In genomic region chr4:41369680-41370079, GRCh38 we compare ENCODE assay signal across 14 cellular contexts.
A peak's percentile ranks its signal among the peaks of the same experiment; 100 is the strongest.
DNase-seq lines count a peak whose midpoint lies in the region; ATAC-seq, FAIRE-seq and TF ChIP-seq lines count a peak whose summit lies in the region.
"Had no signal": no experiment of that assay in that cellular context is flagged by ENCODE, and none has a peak within 500 bp of the region (broad histone marks: within the 10 kb centered on the region; RNA-seq: fewer than 3 reads in every experiment).

No MANE protein-coding gene starts in this region.

- intact Hi-C loops in CD14-positive monocyte (cut with micrococcal nuclease) = no loop called here

- H3K4me3 ChIP-seq in SK-N-SH (ENCODE audit: low read depth in 2 of 2, low read length in 1 of 2) (no peak overlapping the region), epithelial cell of proximal tubule (ENCODE audit: low read depth, low read length) (no peak overlapping the region)
- H3K4me3 ChIP-seq: ovary, SJSA1, vagina had no signal

- no peaks in the 10 kb centered on the region for H3F3A ChIP-seq in SK-N-SH (replicated peaks; ENCODE audit: insufficient read depth)

- no peak overlapping the region for H3K4me3 Mint-ChIP-seq in CD14-positive monocyte
- H3K4me3 Mint-ChIP-seq: H9 had no signal

- no peak overlapping the region for H3K9ac ChIP-seq in SK-N-SH

- TF ChIP-seq CTCF in SK-N-SH (IDR thresholded peaks at IDR 0.05) (no peak), epithelial cell of proximal tubule (conservative IDR thresholded peaks at IDR 0.05; ENCODE audit: low read depth, low read length) (no peak), CD14-positive monocyte (IDR thresholded peaks at IDR 0.05) (no peak)

- peaks cover 0 to 5% (median 2%) of the 10 kb centered on the region in 7 donors for H3K9me3 Mint-ChIP-seq in CD14-positive monocyte
- H3K9me3 Mint-ChIP-seq: H9 had no signal

- no peaks in the 10 kb centered on the region for H3K36me3 Mint-ChIP-seq in CD14-positive monocyte

- H3K36me3 ChIP-seq in SK-N-SH (replicated peaks in 1 of 2; ENCODE audit: control insufficient read depth in 1 of 2, insufficient read depth in 2 of 2, low read length in 1 of 2) = no peaks in the 10 kb centered on the region
- H3K36me3 ChIP-seq: ovary, SJSA1, vagina had no signal

- FAIRE-seq in H54 (lab: Jason Lieb, UNC) = no peak

- WGBS in SK-N-SH (ENCODE audit: low lambda C conversion rate) = 56% methylated on average over 4 of the region's 4 CpGs

- POLR2A ChIA-PET in SK-N-SH (lab: Yijun Ruan, JAX) = no interaction called here

- H4K20me1 ChIP-seq in SK-N-SH (ENCODE audit: insufficient read depth) = no peaks in the 10 kb centered on the region

- TF ChIP-seq POLR2A in H54 (IDR thresholded peaks at IDR 0.05; ENCODE audit: low read depth, low read length) = no peak

- DNase-seq in SK-N-SH (no peak), epithelial cell of proximal tubule (ENCODE audit: low read depth) (peak; percentile 89), medulla oblongata (ENCODE audit: extremely low spot score) (peak; percentile 79), ureter (ENCODE audit: low spot score) (peak; percentile 49), RKO (ENCODE audit: low spot score) (no peak), CD14-positive monocyte (ENCODE audit: low spot score) (no peak), H54 (ENCODE audit: insufficient read length, low spot score) (no peak)
- DNase-seq: effector memory CD4-positive, alpha-beta T cell; H9; KG1; ovary had no signal

- peaks cover 0 to 12% of the 10 kb centered on the region in 2 experiments; a peak in 1 of 4 replicates for H3K4me1 ChIP-seq in SK-N-SH (ENCODE audit: control insufficient read depth in 1 of 2, insufficient read depth in 2 of 2, low read depth in 1 of 2, low read length in 1 of 2)
- H3K4me1 ChIP-seq: SJSA1, vagina had no signal

- H3K27me3 Mint-ChIP-seq in CD14-positive monocyte (ENCODE audit: low read depth in 3 of 3) = peaks cover 11 to 15% (median 14%) of the 10 kb centered on the region in 3 donors

- no peaks in the 10 kb centered on the region for H3K9me3 ChIP-seq in SK-N-SH
- H3K9me3 ChIP-seq: ovary, SJSA1, vagina had no signal

- H3K27me3 ChIP-seq in SK-N-SH (ENCODE audit: insufficient read depth) = no peaks in the 10 kb centered on the region
- H3K27me3 ChIP-seq: ovary, SJSA1, vagina had no signal

- H3K27ac Mint-ChIP-seq in CD14-positive monocyte = no peak overlapping the region
- H3K27ac Mint-ChIP-seq: H9 had no signal

- CTCF ChIA-PET in SK-N-SH (lab: Yijun Ruan, JAX) = interaction anchor here (0.7 to 1.6 kb wide), 2 partner anchors 11 to 292 kb away, joined by 4 to 6 read pairs; no protein-coding TSS in a partner anchor

- peaks cover 10% of the 10 kb centered on the region for H3K4me1 Mint-ChIP-seq in CD14-positive monocyte

- ATAC-seq in SK-N-SH treated with all-trans-retinoic acid at 6 μM for 48 hours = no peak

- no peak for TF ChIP-seq EP300 in SK-N-SH (IDR thresholded peaks at IDR 0.05; ENCODE audit: borderline replicate concordance in 1 of 2, low read depth in 1 of 2, low read length in 1 of 2)

- no peak overlapping the region for H3K4me2 ChIP-seq in SK-N-SH

- no peaks in the 10 kb centered on the region for H3K9me2 ChIP-seq in SK-N-SH

- no peak overlapping the region; a peak in 1 of 4 replicates for H3K27ac ChIP-seq in SK-N-SH (ENCODE audit: low read depth in 2 of 2, low read length in 1 of 2)
- H3K27ac ChIP-seq: ovary, SJSA1, vagina had no signal

- TF ChIP-seq RAD21 in SK-N-SH (IDR thresholded peaks at IDR 0.05; ENCODE audit: low read length) = no peak

- H2AFZ ChIP-seq in SK-N-SH (ENCODE audit: low read depth) = no peak overlapping the region

- no peaks in the 10 kb centered on the region for H3K79me2 ChIP-seq in SK-N-SH (ENCODE audit: insufficient read depth)

TF ChIP-seq in SK-N-SH, 30 proteins besides CTCF, POLR2A, EP300 and RAD21:
- no peak for TF ChIP-seq POLR2AphosphoS5 (IDR thresholded peaks at IDR 0.05; ENCODE audit: low read depth, low read length)
- no peak for TF ChIP-seq RCOR1 (IDR thresholded peaks at IDR 0.05; ENCODE audit: low read length)
- TF ChIP-seq YY1 (IDR thresholded peaks at IDR 0.05; ENCODE audit: low read depth) = no peak
- TF ChIP-seq RFX5 (IDR thresholded peaks at IDR 0.05; ENCODE audit: low read length) = peak; percentile 83; the same call in 1 of the 2 replicates
TF ChIP-seq in SK-N-SH: peak in this region for 1.

TF ChIP-seq in SK-N-SH treated with all-trans-retinoic acid at 6 μM for 48 hours, 23 proteins besides CTCF, POLR2A, EP300 and RAD21 (continues in another document):
- TF ChIP-seq SNAI2 (CRISPR knock-in tag; IDR thresholded peaks at IDR 0.05) = no peak
- no peak for TF ChIP-seq RARB (CRISPR knock-in tag; IDR thresholded peaks at IDR 0.05)
- no peak for TF ChIP-seq TSHZ2 (CRISPR knock-in tag; IDR thresholded peaks at IDR 0.05)
- TF ChIP-seq ZNF8 (CRISPR knock-in tag; IDR thresholded peaks at IDR 0.05) = no peak
- no peak for TF ChIP-seq PATZ1 (CRISPR knock-in tag; IDR thresholded peaks at IDR 0.05; ENCODE audit: borderline replicate concordance)
- TF ChIP-seq ZC3H10 (CRISPR knock-in tag; IDR thresholded peaks at IDR 0.05) = no peak
- no peak for TF ChIP-seq ESRRG (CRISPR knock-in tag; IDR thresholded peaks at IDR 0.05)
- TF ChIP-seq ZNF565 (CRISPR knock-in tag; conservative IDR thresholded peaks at IDR 0.05; ENCODE audit: low read depth) = no peak
- no peak for TF ChIP-seq CSDC2 (CRISPR knock-in tag; IDR thresholded peaks at IDR 0.05)
- no peak for TF ChIP-seq BACH2 (CRISPR knock-in tag; IDR thresholded peaks at IDR 0.05; ENCODE audit: borderline replicate concordance)
- TF ChIP-seq ZNF70 (CRISPR knock-in tag; IDR thresholded peaks at IDR 0.05) = no peak
- no peak for TF ChIP-seq CREB5 (CRISPR knock-in tag; IDR thresholded peaks at IDR 0.05; ENCODE audit: low read depth)
- no peak for TF ChIP-seq ZFP30 (CRISPR knock-in tag; IDR thresholded peaks at IDR 0.05)
- no peak for TF ChIP-seq PPARA (CRISPR knock-in tag; IDR thresholded peaks at IDR 0.05; ENCODE audit: borderline replicate concordance)
- TF ChIP-seq CSRNP3 (CRISPR knock-in tag; IDR thresholded peaks at IDR 0.05) = no peak

Comparison
In these comparisons a context has a peak if more than half of its experiments do, and no peak if none do; other contexts are left out.
1. DNase-seq: peak in epithelial cell of proximal tubule (single experiment), medulla oblongata (single experiment) and ureter (single experiment); none in SK-N-SH (single experiment), RKO (single experiment), CD14-positive monocyte (single experiment) and H54 (single experiment).